22 cellular contexts compared by ENCODE assay signal in genomic region chr6:148349466-148349865, GRCh38.
"Had no signal": no experiment of that assay in that cellular context is flagged by ENCODE, and none has a peak within 500 bp of the region (broad histone marks: within the 10 kb centered on the region; RNA-seq: fewer than 3 reads in every experiment).

No MANE protein-coding gene starts in this region.

- H3K9me3 Mint-ChIP-seq: activated B cell treated with CpG ODN at 0.5 μM for 24 hours; activated naive CD4-positive, alpha-beta T cell treated with anti-CD3 and anti-CD28 coated beads, Interleukin-2, amount 10 ng/mL, durations not matched to agents 7 days and 5 days; mesothelial cell of epicardium; natural killer cell treated with Interleukin-12 subunit alpha and Interleukin-12 subunit beta and Interleukin-15 and Interleukin-18, amount 100 ng/mL, for 72 hours had no signal

- DNase-seq: activated B cell treated with CpG ODN at 0.5 μM for 24 hours; activated CD4-positive, alpha-beta T cell treated with anti-CD3 and anti-CD28 coated beads for 36 hours; activated CD4-positive, alpha-beta T cell treated with anti-CD3 and anti-CD28 coated beads, Interleukin-2, amount 50 U/mL, for 4 hours; activated CD8-positive, alpha-beta memory T cell treated with anti-CD3 and anti-CD28 coated beads, Interleukin-2, amount 50 U/mL, for 48 hours; activated effector memory CD4-positive, alpha-beta T cell treated with Interleukin-2 at 50 U/mL for 16 hours; activated naive CD4-positive, alpha-beta T cell treated with anti-CD3 and anti-CD28 coated beads, Interleukin-2, amount 10 ng/mL, durations not matched to agents 7 days and 5 days; activated T-cell treated with anti-CD3 and anti-CD28 coated beads, Interleukin-2, amount 50 U/mL, for 48 hours; amygdala; cerebellar nuclear complex; cortex of kidney; foreskin melanocyte; left ventricle myocardium inferior; ovary; spleen; stimulated activated CD4-positive, alpha-beta T cell treated with anti-CD3 and anti-CD28 coated beads, Interleukin-4, amount 100 ng/mL, for 1 hour; stimulated activated naive CD4-positive, alpha-beta T cell; T-helper 17 cell; upper lobe of right lung had no signal

- H3K4me3 Mint-ChIP-seq: activated B cell treated with CpG ODN at 0.5 μM for 24 hours; activated CD4-positive, alpha-beta T cell treated with anti-CD3 and anti-CD28 coated beads for 36 hours; activated naive CD4-positive, alpha-beta T cell treated with anti-CD3 and anti-CD28 coated beads, Interleukin-2, amount 10 ng/mL, durations not matched to agents 7 days and 5 days; mesothelial cell of epicardium; natural killer cell treated with Interleukin-12 subunit alpha and Interleukin-12 subunit beta and Interleukin-15 and Interleukin-18, amount 100 ng/mL, for 72 hours; T-helper 17 cell had no signal

- ATAC-seq: activated CD4-positive, alpha-beta T cell treated with anti-CD3 and anti-CD28 coated beads for 36 hours; natural killer cell treated with Interleukin-12 subunit alpha and Interleukin-12 subunit beta and Interleukin-15 and Interleukin-18, amount 100 ng/mL, for 72 hours; T-helper 17 cell; upper lobe of right lung had no signal

- H3K27me3 ChIP-seq: ovary, upper lobe of right lung had no signal

- H3K27ac ChIP-seq: left ventricle myocardium inferior, ovary, prostate gland, spleen, thoracic aorta, upper lobe of right lung had no signal

- H3K36me3 ChIP-seq: ovary, prostate gland, spleen, thoracic aorta had no signal

- H3K4me3 ChIP-seq: left ventricle myocardium inferior, ovary, prostate gland, spleen, thoracic aorta, upper lobe of right lung had no signal

- H3K4me1 Mint-ChIP-seq: activated B cell treated with CpG ODN at 0.5 μM for 24 hours; activated CD4-positive, alpha-beta T cell treated with anti-CD3 and anti-CD28 coated beads for 36 hours; activated naive CD4-positive, alpha-beta T cell treated with anti-CD3 and anti-CD28 coated beads, Interleukin-2, amount 10 ng/mL, durations not matched to agents 7 days and 5 days had no signal

- H3K36me3 Mint-ChIP-seq: activated naive CD4-positive, alpha-beta T cell treated with anti-CD3 and anti-CD28 coated beads, Interleukin-2, amount 10 ng/mL, durations not matched to agents 7 days and 5 days; natural killer cell treated with Interleukin-12 subunit alpha and Interleukin-12 subunit beta and Interleukin-15 and Interleukin-18, amount 100 ng/mL, for 72 hours had no signal

- H3K9me3 ChIP-seq: left ventricle myocardium inferior, ovary, prostate gland, spleen, thoracic aorta, upper lobe of right lung had no signal

- H3K4me1 ChIP-seq: prostate gland had no signal
